Comparison of ENCODE assay signal across 17 cellular contexts in the genomic region with DNA sequence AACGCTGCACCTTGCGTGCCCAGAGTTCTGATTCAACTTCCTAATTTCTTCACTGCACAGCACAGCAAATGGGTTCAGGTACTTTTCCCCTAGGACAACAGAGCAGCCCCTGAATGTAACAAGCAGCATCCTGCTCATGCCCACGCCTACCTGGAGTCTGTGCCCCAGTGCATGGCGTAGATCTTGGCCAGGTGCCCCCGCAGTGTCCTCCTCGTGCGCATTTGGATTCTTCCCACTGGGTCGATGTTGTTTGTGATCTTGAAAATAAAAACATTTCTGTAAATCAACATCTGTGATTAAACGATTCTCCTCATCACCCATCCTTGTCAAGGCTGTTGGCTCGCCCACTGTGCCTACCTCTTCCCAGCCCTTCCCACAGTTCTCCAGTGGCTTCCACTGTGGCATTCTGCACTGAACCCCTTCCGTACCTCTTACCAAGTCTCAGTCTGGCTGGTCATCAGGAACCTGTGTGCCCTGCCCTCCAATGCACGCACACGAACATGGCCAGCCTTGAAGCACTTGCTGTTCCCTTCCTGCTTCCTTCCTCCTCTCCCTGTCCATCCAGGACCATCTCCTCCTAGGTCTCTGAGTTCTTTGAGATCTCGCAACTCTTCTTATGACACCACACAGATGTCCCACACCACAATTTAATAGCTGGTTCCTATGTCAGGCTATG. TPM values are rescaled to one million over a fixed set of nuclear protein-coding genes. Genes with fewer than 3 reads are reported as not detected.
DNase-seq lines count a peak whose midpoint lies in the region; ATAC-seq and TF ChIP-seq lines count a peak whose summit lies in the region.
"Had no signal": no experiment of that assay in that cellular context is flagged by ENCODE, and none has a peak within 500 bp of the region (broad histone marks: within the 10 kb centered on the region; RNA-seq: fewer than 3 reads in every experiment).

No MANE protein-coding gene starts in this region.

- no peaks in the 10 kb centered on the region for H3K27me3 ChIP-seq in CD4-positive, alpha-beta T cell (ENCODE audit: control insufficient read depth, insufficient read depth, low read length)
- H3K27me3 ChIP-seq in Karpas-422 (ENCODE audit: low read length) (no peaks in the 10 kb centered on the region), right atrium auricular region (no peaks in the 10 kb centered on the region)
- H3K27me3 ChIP-seq: right lobe of liver had no signal

- H4K20me1 ChIP-seq in Karpas-422 (ENCODE audit: insufficient read depth, low read depth, low read length), result no peaks in the 10 kb centered on the region

- TF ChIP-seq CTCF in CD4-positive, alpha-beta T cell (IDR thresholded peaks at IDR 0.05), result no peak
- no peak for TF ChIP-seq CTCF in neural crest cell (conservative IDR thresholded peaks at IDR 0.05)
- no peak for TF ChIP-seq CTCF in right atrium auricular region (IDR thresholded peaks at IDR 0.05)

- peaks cover 41% of the 10 kb centered on the region for H3K36me3 ChIP-seq in Karpas-422 (ENCODE audit: insufficient read depth, low read length)
- H3K36me3 ChIP-seq in right atrium auricular region, result peaks cover 59% of the 10 kb centered on the region

- no peak overlapping the region for H3K27ac ChIP-seq in CD4-positive, alpha-beta T cell (ENCODE audit: low read depth, low read length)
- 0 out of 2 replicates have a peak overlapping the region, but pooled peaks have one; percentile 17 for H3K27ac ChIP-seq in Karpas-422 (ENCODE audit: low read length)
- no peak overlapping the region for H3K27ac ChIP-seq in right atrium auricular region
- H3K27ac ChIP-seq: right lobe of liver had no signal

- H3K9me3 ChIP-seq in CD4-positive, alpha-beta T cell (ENCODE audit: control insufficient read depth, low read length), result no peaks in the 10 kb centered on the region
- H3K9me3 ChIP-seq in Karpas-422 (ENCODE audit: low read length) (no peaks in the 10 kb centered on the region), right atrium auricular region (no peaks in the 10 kb centered on the region)
- H3K9me3 ChIP-seq: right lobe of liver had no signal

- POLR2A ChIA-PET in CD4-positive, alpha-beta T cell (lab: Charles Lee), result no interaction called here

- peaks cover 16% of the 10 kb centered on the region for H3K4me1 Mint-ChIP-seq in CD4-positive, alpha-beta T cell (ENCODE audit: low read depth)
- H3K4me1 Mint-ChIP-seq in effector memory CD8-positive, alpha-beta T cell (ENCODE audit: low read depth in 2 of 2), result peaks cover 5 to 13% of the 10 kb centered on the region in 2 donors
- H3K4me1 Mint-ChIP-seq in neural crest cell, result peaks cover 7% of the 10 kb centered on the region

- peaks cover 76% of the 10 kb centered on the region for H3K79me2 ChIP-seq in Karpas-422 (ENCODE audit: low read length)

- H2AFZ ChIP-seq in Karpas-422 (ENCODE audit: low read length), result no peak overlapping the region

- H3K27me3 Mint-ChIP-seq in CD4-positive, alpha-beta T cell, result no peaks in the 10 kb centered on the region
- H3K27me3 Mint-ChIP-seq in effector memory CD8-positive, alpha-beta T cell, result no peaks in the 10 kb centered on the region
- H3K27me3 Mint-ChIP-seq in neural crest cell (ENCODE audit: low read depth), result no peaks in the 10 kb centered on the region
- H3K27me3 Mint-ChIP-seq: dendritic cell treated with granulocyte-macrophage colony-stimulating factor and Interleukin-4, amounts not matched to agents 40 ng/mL and 50 ng/mL, for 4 days had no signal

- ATAC-seq in CD4-positive, alpha-beta T cell (ENCODE audit: poor library complexity), result no peak
- no peak for ATAC-seq in effector memory CD8-positive, alpha-beta T cell (replicated peaks)
- no peak for ATAC-seq in GM21381 (IDR thresholded peaks at IDR 0.05; ENCODE audit: unreplicated experiment)
- ATAC-seq: activated naive CD4-positive, alpha-beta T cell treated with anti-CD3 and anti-CD28 coated beads, Interleukin-2, amount 50 U/mL, for 72 hours; left cardiac atrium had no signal

- H3K9ac ChIP-seq in Karpas-422 (ENCODE audit: low read length), result no peak overlapping the region

- H3K9me3 Mint-ChIP-seq in CD4-positive, alpha-beta T cell, result no peaks in the 10 kb centered on the region
- no peaks in the 10 kb centered on the region for H3K9me3 Mint-ChIP-seq in effector memory CD8-positive, alpha-beta T cell
- no peaks in the 10 kb centered on the region for H3K9me3 Mint-ChIP-seq in neural crest cell
- H3K9me3 Mint-ChIP-seq: activated naive CD4-positive, alpha-beta T cell treated with anti-CD3 and anti-CD28 coated beads, Interleukin-2, amount 50 U/mL, for 72 hours; dendritic cell treated with granulocyte-macrophage colony-stimulating factor and Interleukin-4, amounts not matched to agents 40 ng/mL and 50 ng/mL, for 4 days had no signal

- no peaks in the 10 kb centered on the region for H3K9me2 ChIP-seq in Karpas-422 (replicated peaks; ENCODE audit: insufficient read depth, low read length)

- no peak overlapping the region for H3K4me2 ChIP-seq in Karpas-422 (ENCODE audit: low read depth, low read length, poor library complexity, severe bottlenecking)

- H3K36me3 Mint-ChIP-seq in CD4-positive, alpha-beta T cell (ENCODE audit: low read depth), result peaks cover 66% of the 10 kb centered on the region
- H3K36me3 Mint-ChIP-seq in effector memory CD8-positive, alpha-beta T cell (ENCODE audit: insufficient read depth), result peaks cover 70% of the 10 kb centered on the region
- H3K36me3 Mint-ChIP-seq in neural crest cell (ENCODE audit: low read depth), result peaks cover 15% of the 10 kb centered on the region

- no peak for DNase-seq in CD4-positive, alpha-beta T cell
- DNase-seq in Karpas-422 (no peak), neural crest cell (ENCODE audit: low read depth, low spot score) (no peak), right atrium auricular region (ENCODE audit: low spot score) (no peak), NCI-H2196 (lab: John Stamatoyannopoulos, UW; ENCODE audit: unreplicated experiment) (no peak)
- DNase-seq in effector memory CD8-positive, alpha-beta T cell, result no peak
- DNase-seq: activated CD4-positive, CD25-positive, alpha-beta regulatory T cell treated with anti-CD3 and anti-CD28 coated beads, Interleukin-2, amount 50 U/mL, for 72 hours; COR-L47; left cardiac atrium; NCI-H1092; NCI-H748 treated with DMSO at 0.1 percent for 48 hours; occipital lobe; right lobe of liver; T1000 had no signal

- intact Hi-C loops in CD4-positive, alpha-beta T cell (cut with DNase I, micrococcal nuclease), result no loop called here

- H3K4me3 ChIP-seq in Karpas-422 (ENCODE audit: low read length) (no peak overlapping the region), right atrium auricular region (no peak overlapping the region)
- H3K4me3 ChIP-seq: right lobe of liver had no signal

- H3K27ac Mint-ChIP-seq in CD4-positive, alpha-beta T cell, result peak overlapping the region; percentile 56
- peak overlapping the region; percentile 51 to 58 for H3K27ac Mint-ChIP-seq in effector memory CD8-positive, alpha-beta T cell
- H3K27ac Mint-ChIP-seq in neural crest cell (ENCODE audit: unreplicated experiment), result peak overlapping the region; percentile 73
- H3K27ac Mint-ChIP-seq: dendritic cell treated with granulocyte-macrophage colony-stimulating factor and Interleukin-4, amounts not matched to agents 40 ng/mL and 50 ng/mL, for 4 days had no signal

- H3K4me3 Mint-ChIP-seq in CD4-positive, alpha-beta T cell, result no peak overlapping the region
- H3K4me3 Mint-ChIP-seq in effector memory CD8-positive, alpha-beta T cell, result no peak overlapping the region
- H3K4me3 Mint-ChIP-seq in neural crest cell, result peak overlapping the region; percentile 20
- H3K4me3 Mint-ChIP-seq: dendritic cell treated with granulocyte-macrophage colony-stimulating factor and Interleukin-4, amounts not matched to agents 40 ng/mL and 50 ng/mL, for 4 days had no signal

- H3K4me1 ChIP-seq in Karpas-422 (ENCODE audit: low read length) (peaks cover 14% of the 10 kb centered on the region), right atrium auricular region (no peaks in the 10 kb centered on the region)
- H3K4me1 ChIP-seq: right lobe of liver had no signal

- CTCF ChIA-PET in CD4-positive, alpha-beta T cell (lab: Charles Lee), result no interaction called here

RNA-seq across cellular contexts. Expression of gene NADK, which starts 37.5 kb away (rescaled TPM):
- 10 to 100 TPM; 19.9 to 25.1 TPM for total RNA-seq in CD4-positive, alpha-beta T cell
- 44.3 and 80.3 TPM in 2 replicates for total RNA-seq in Karpas-422 (2014; rRNA removed; shearing (Covaris generic); ENCODE audit: low replicate concordance)
- total RNA-seq in neural crest cell (88.4 and 91.9 TPM in 2 replicates), right atrium auricular region (10 to 100 TPM; 26.5 to 51.5 TPM)
